ENCODE assay signal across 23 cellular contexts in the genomic region with DNA sequence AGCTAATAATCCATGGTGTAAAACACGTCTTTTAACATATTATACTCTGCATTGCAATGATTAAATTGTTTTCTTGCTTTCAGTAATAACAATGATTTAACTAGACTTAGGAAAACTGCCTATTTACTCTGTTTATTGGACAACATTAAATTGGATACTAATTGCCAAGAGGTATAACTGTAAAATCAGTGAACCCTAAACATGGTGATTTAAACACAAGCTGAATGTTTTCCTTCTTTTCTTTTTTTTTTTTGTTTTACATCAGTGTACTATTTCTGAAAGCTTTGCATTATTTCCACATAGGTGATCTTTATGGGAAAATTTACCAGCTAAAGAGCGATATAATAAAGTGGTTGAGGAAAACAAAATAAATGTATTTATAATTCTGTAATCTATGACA.
"Had no signal": no experiment of that assay in that cellular context is flagged by ENCODE, and none has a peak within 500 bp of the region (broad histone marks: within the 10 kb centered on the region; RNA-seq: fewer than 3 reads in every experiment).

No MANE protein-coding gene starts in this region.

- H3K36me3 ChIP-seq: colonic mucosa, esophagus muscularis mucosa, esophagus squamous epithelium, gastrocnemius medialis, heart left ventricle, heart right ventricle had no signal

- DNase-seq: colonic mucosa; cortex of kidney; dermis blood vessel endothelial cell; dorsolateral prefrontal cortex; effector CD4-positive, alpha-beta T cell; effector CD8-positive, alpha-beta T cell; effector memory CD4-positive, alpha-beta T cell; effector memory CD8-positive, alpha-beta T cell; endodermal cell; erythroblast; esophagus squamous epithelium; foreskin keratinocyte; foreskin melanocyte; gastrocnemius medialis; glutamatergic neuron; head of caudate nucleus; heart left ventricle; heart right ventricle had no signal

- H3K4me1 ChIP-seq: colonic mucosa, esophagus muscularis mucosa, esophagus squamous epithelium, foreskin keratinocyte, gastrocnemius medialis, gastroesophageal sphincter, heart left ventricle, heart right ventricle had no signal

- H3K27ac ChIP-seq: colonic mucosa, coronary artery, dorsolateral prefrontal cortex, epithelial cell of prostate, esophagus muscularis mucosa, esophagus squamous epithelium, foreskin keratinocyte, gastrocnemius medialis, gastroesophageal sphincter, heart left ventricle, heart right ventricle had no signal

- ATAC-seq: effector memory CD8-positive, alpha-beta T cell; esophagus mucosa; foreskin keratinocyte; gastrocnemius medialis; gastroesophageal sphincter; heart left ventricle; heart right ventricle had no signal

- H3K9me3 ChIP-seq: colonic mucosa, esophagus muscularis mucosa, gastrocnemius medialis, gastroesophageal sphincter had no signal

- H3K4me3 ChIP-seq: colonic mucosa, coronary artery, dorsolateral prefrontal cortex, esophagus muscularis mucosa, esophagus squamous epithelium, gastrocnemius medialis, gastroesophageal sphincter, heart left ventricle, heart right ventricle had no signal
